Comparison of ENCODE assay signal across 8 cellular contexts in the genomic region with DNA sequence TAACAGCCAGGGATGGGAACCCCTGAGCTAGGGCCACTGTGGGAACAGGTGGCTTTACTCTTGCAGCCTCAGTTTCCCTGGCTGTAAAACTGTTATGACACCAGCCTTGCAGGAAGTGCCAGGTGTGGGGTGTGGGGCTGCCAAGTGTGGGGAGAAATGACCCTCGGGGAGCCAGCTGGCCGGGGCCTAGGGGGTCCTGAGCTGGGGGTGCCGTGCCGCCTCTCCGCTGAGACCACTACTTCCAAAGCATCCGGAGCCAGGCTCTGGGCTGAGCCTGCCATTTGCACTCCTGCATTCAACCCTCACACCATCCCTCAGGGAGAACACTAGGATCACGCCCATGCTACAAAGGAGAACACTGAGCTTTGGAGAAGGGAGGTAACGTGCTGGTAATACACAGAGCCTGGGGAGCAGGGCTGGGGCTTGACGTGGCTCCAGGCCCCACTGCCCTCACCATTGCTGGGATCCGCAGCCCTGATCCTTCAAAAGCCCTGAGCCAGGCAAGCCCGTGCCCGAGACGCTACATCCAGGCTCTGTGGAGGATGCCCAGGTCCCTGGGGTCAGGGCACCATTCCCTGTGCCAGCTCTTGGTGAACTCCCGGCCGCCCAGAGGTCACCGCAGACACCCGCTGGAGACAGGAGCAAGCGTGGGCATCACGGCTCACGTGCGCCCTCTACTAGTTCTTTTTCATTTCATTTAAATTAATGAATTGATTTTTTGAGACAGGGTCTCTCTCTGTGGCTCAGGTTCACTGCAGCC. TPM values are rescaled to one million over a fixed set of nuclear protein-coding genes. Genes with fewer than 3 reads are reported as not detected.
DNase-seq lines count a peak whose midpoint lies in the region; ATAC-seq, FAIRE-seq and TF ChIP-seq lines count a peak whose summit lies in the region.

No MANE protein-coding gene starts in this region.

- intact Hi-C loops in OCI-LY7 (cut with micrococcal nuclease; ENCODE audit: unreplicated experiment): loop anchor here (1.0 to 5.0 kb wide), 4 partner anchors 30 to 58 kb away; no protein-coding TSS in a partner anchor
- intact Hi-C loops in esophagus squamous epithelium (cut with DNase I): no loop called here

- no peak overlapping the region for H3K27ac ChIP-seq in OCI-LY7 (ENCODE audit: low read depth, low read length, poor library complexity, severe bottlenecking)
- H3K27ac ChIP-seq in esophagus squamous epithelium: no peak overlapping the region

- no peak overlapping the region for H3K4me2 ChIP-seq in OCI-LY7 (ENCODE audit: low read length)

- no TSS peak for BruUV-seq in OCI-LY7 (replicated peaks; lab: Mats Ljungman, UMichigan)

- H3K4me1 ChIP-seq in OCI-LY7 (ENCODE audit: insufficient read depth, low read length, poor library complexity, severe bottlenecking) (peaks cover 8% of the 10 kb centered on the region), esophagus squamous epithelium (peaks cover 22 to 43% (median 24%) of the 10 kb centered on the region in 3 donors)

- 0 to 22% methylated on average over 5 to 18 of the region's 21 CpGs for WGBS in esophagus squamous epithelium, 2 donors

- peaks cover 22% of the 10 kb centered on the region for H3K4me1 Mint-ChIP-seq in nephron

- H3K27ac Mint-ChIP-seq in nephron: peak overlapping the region in 2 of 3 experiments; percentile 68 to 74

- peak overlapping the region in 1 of 3 experiments; percentile 36 for H3K4me3 Mint-ChIP-seq in nephron

- peaks cover 0 to 15% (median 0%) of the 10 kb centered on the region in 4 donors for H3K27me3 ChIP-seq in esophagus squamous epithelium

- H3K27me3 Mint-ChIP-seq in nephron (ENCODE audit: low read depth): peaks cover 31% of the 10 kb centered on the region

- DNase-seq in CD1c-positive myeloid dendritic cell (ENCODE audit: extremely low spot score) (peak; percentile 85), HTR-8/SVneo (ENCODE audit: insufficient read length, low spot score) (peak; percentile 77), OCI-LY7 (ENCODE audit: low spot score) (peak; percentile 84), activated T-cell treated with anti-CD3 and anti-CD28 coated beads for 4 hours (peak; percentile 38), esophagus squamous epithelium (lab: John Stamatoyannopoulos, UW) (no peak)
- peak; percentile 74 for DNase-seq in stimulated activated naive CD8-positive, alpha-beta T cell treated with anti-CD3 and anti-CD28 coated beads, Interleukin-15, Interleukin-2, amounts not matched to agents 100 U/mL and 50 U/mL, for 24 hours

- TF ChIP-seq CTCF in OCI-LY7 (conservative IDR thresholded peaks at IDR 0.05; ENCODE audit: low read length) (peak; percentile 88), esophagus squamous epithelium (IDR thresholded peaks at IDR 0.05) (peak; percentile 45 to 76 (median 68)), nephron (IDR thresholded peaks at IDR 0.05; ENCODE audit: unreplicated experiment in 3 of 3) (peak; percentile 68 to 76 (median 73))

- POLR2A ChIA-PET in OCI-LY7 (lab: Charles Lee): interaction anchor here (2.6 kb wide), 1 partner anchor 28 kb away, joined by 12 read pairs; the partner anchor contains the start of gene GINS2

- H4K20me1 ChIP-seq in OCI-LY7 (ENCODE audit: insufficient read depth, low read length): no peaks in the 10 kb centered on the region

- no peaks in the 10 kb centered on the region for H3K36me3 ChIP-seq in OCI-LY7 (ENCODE audit: insufficient read depth, low read length)
- no peaks in the 10 kb centered on the region for H3K36me3 ChIP-seq in esophagus squamous epithelium

- peak; percentile 57 for FAIRE-seq in HTR-8/SVneo (lab: Jason Lieb, UNC)

- no peaks in the 10 kb centered on the region for H3K36me3 Mint-ChIP-seq in nephron (ENCODE audit: low read depth)

- H3K9me3 ChIP-seq in OCI-LY7 (ENCODE audit: low read length) (no peaks in the 10 kb centered on the region), esophagus squamous epithelium (peaks cover 0 to under 1% (median 0%) of the 10 kb centered on the region in 3 donors)

- H3K4me3 ChIP-seq in OCI-LY7 (ENCODE audit: low read depth, low read length, poor library complexity, severe bottlenecking) (no peak overlapping the region), esophagus squamous epithelium (no peak overlapping the region)

- peak; percentile 38 for ATAC-seq in stimulated activated naive CD8-positive, alpha-beta T cell treated with anti-CD3 and anti-CD28 coated beads, Interleukin-15, Interleukin-2, amounts not matched to agents 100 U/mL and 50 U/mL, for 24 hours
- no peak for ATAC-seq in HG03571 (IDR thresholded peaks at IDR 0.05; ENCODE audit: unreplicated experiment)

- no peak overlapping the region for H2AFZ ChIP-seq in OCI-LY7 (ENCODE audit: low read length)

- H3K79me2 ChIP-seq in OCI-LY7 (ENCODE audit: insufficient read depth, low read depth, low read length): no peaks in the 10 kb centered on the region

- no peaks in the 10 kb centered on the region for H3K9me2 ChIP-seq in OCI-LY7 (ENCODE audit: insufficient read depth, low read length)

- peaks cover 2% of the 10 kb centered on the region for H3K9me3 Mint-ChIP-seq in nephron

- no peak for TF ChIP-seq POLR2A in esophagus squamous epithelium (IDR thresholded peaks at IDR 0.05)

- CTCF ChIA-PET in OCI-LY7 (lab: Charles Lee; ENCODE audit: unreplicated experiment): interaction anchor here (0.6 to 1.2 kb wide), 2 partner anchors 25 to 101 kb away, joined by 3 to 4 read pairs; no protein-coding TSS in a partner anchor

RNA-seq across cellular contexts. Expression of gene GINS2, which starts 28.8 kb away (rescaled TPM):
- 74.3 and 80.9 TPM in 2 replicates for total RNA-seq in OCI-LY7 (2014; rRNA removed; shearing (Covaris generic))
- 140 and 142 TPM in 2 replicates for total RNA-seq in OCI-LY7 (2022)
- total RNA-seq in esophagus squamous epithelium: 10 to 100 TPM in 1 of 4 donors, 1 to 10 TPM in 3; 2.5 to 12.6 (median 6.7) TPM

RNA-seq across cellular contexts. Expression of gene C16orf74, which starts 33.3 kb away (rescaled TPM):
- 6.8 and 12.1 TPM in 2 replicates for total RNA-seq in OCI-LY7 (2014; rRNA removed; shearing (Covaris generic))
- 7.5 and 9.7 TPM in 2 replicates for total RNA-seq in OCI-LY7 (2022)
- total RNA-seq in esophagus squamous epithelium: 10 to 100 TPM in 1 of 4 donors, 1 to 10 TPM in 3; 3.8 to 24.8 (median 6.4) TPM

Comparison
In these comparisons a context has a peak if more than half of its experiments do, and no peak if none do; other contexts are left out.
1. RNA of gene GINS2, which starts 28.8 kb away (total RNA-seq): 74.3 to 142 TPM in OCI-LY7; 2.5 to 12.6 TPM in esophagus squamous epithelium; every median in the first group is over 4 times any median in the second.
2. Peak in every context shown above with its lines, with median percentiles within 50 percentile points of each other: CTCF ChIP-seq.